In the genomic region with DNA sequence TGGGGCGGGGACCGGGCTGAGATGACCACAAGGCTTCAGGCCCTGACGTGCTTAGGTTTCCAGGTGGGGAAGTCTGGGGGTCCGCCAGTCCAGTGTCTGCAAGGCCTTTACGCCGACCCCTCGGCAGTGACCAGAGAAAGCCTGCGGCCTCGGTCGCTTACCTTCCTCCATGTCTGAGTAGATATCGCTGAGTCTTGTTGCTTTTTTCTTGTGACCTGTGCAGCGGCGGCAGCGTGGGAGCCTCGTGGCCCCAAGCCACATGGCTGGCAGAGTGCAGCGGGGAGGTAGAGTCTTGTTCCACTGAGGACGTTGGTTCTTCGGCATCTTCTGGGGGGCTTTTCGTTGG, we compare ENCODE assay signal across 8 cellular contexts. TPM values are rescaled to one million over a fixed set of nuclear protein-coding genes. Genes with fewer than 3 reads are reported as not detected.
DNase-seq lines count a peak whose midpoint lies in the region; ATAC-seq and TF ChIP-seq lines count a peak whose summit lies in the region.

No MANE protein-coding gene starts in this region.

- peak overlapping the region; percentile 95 for H3K4me2 ChIP-seq in fibroblast of lung (ENCODE audit: extremely low read depth, insufficient read depth, low read length)

- H3K4me1 Mint-ChIP-seq in T-helper 1 cell treated with Interleukin-12 subunit alpha and Interleukin-12 subunit beta and Interleukin-4 antibody, amounts not matched to agents 30 μg/mL and 1 μg/mL, for 36 hours (ENCODE audit: low read depth) = peaks cover 32% of the 10 kb centered on the region

- no peaks in the 10 kb centered on the region for H3K27me3 Mint-ChIP-seq in T-helper 1 cell treated with Interleukin-12 subunit alpha and Interleukin-12 subunit beta and Interleukin-4 antibody, amounts not matched to agents 30 μg/mL and 1 μg/mL, for 36 hours (ENCODE audit: low read depth)

- no peaks in the 10 kb centered on the region for H3K27me3 ChIP-seq in fibroblast of lung (ENCODE audit: control insufficient read depth, insufficient read depth, low read length)
- H3K27me3 ChIP-seq in rectal smooth muscle tissue (ENCODE audit: control insufficient read depth, insufficient read depth, low read length) = no peaks in the 10 kb centered on the region

- no peaks in the 10 kb centered on the region for H3K9me3 Mint-ChIP-seq in T-helper 1 cell treated with Interleukin-12 subunit alpha and Interleukin-12 subunit beta and Interleukin-4 antibody, amounts not matched to agents 30 μg/mL and 1 μg/mL, for 36 hours

- H3K36me3 Mint-ChIP-seq in T-helper 1 cell treated with Interleukin-12 subunit alpha and Interleukin-12 subunit beta and Interleukin-4 antibody, amounts not matched to agents 30 μg/mL and 1 μg/mL, for 36 hours (ENCODE audit: low read depth) = peaks cover 36% of the 10 kb centered on the region

- H3K9ac ChIP-seq in fibroblast of lung (ENCODE audit: insufficient read depth, low read length) (peak overlapping the region; percentile 90), rectal smooth muscle tissue (ENCODE audit: low read length) (peak overlapping the region; percentile 84)

- H3K79me2 ChIP-seq in fibroblast of lung (ENCODE audit: control insufficient read depth, insufficient read depth, low read length) = peaks cover 50% of the 10 kb centered on the region

- ATAC-seq in HG03196 (IDR thresholded peaks at IDR 0.05; ENCODE audit: unreplicated experiment) = peak; percentile 1

- H3K36me3 ChIP-seq in fibroblast of lung (ENCODE audit: control insufficient read depth, insufficient read depth, low read length) (peaks cover 24% of the 10 kb centered on the region), rectal smooth muscle tissue (ENCODE audit: control insufficient read depth, insufficient read depth, low read length) (peaks cover 16% of the 10 kb centered on the region)

- DNase-seq in T-helper 1 cell = no peak
- DNase-seq in activated CD4-positive, alpha-beta T cell treated with anti-CD3 and anti-CD28 coated beads, Interleukin-2, amount 50 U/mL, for 48 hours = peak; percentile 58 to 63
- DNase-seq in fibroblast of lung (ENCODE audit: low read depth in 2 of 2) = peak in 1 of 2 donors; percentile 24
- DNase-seq in NOMO-1 treated with DMSO at 0.1 percent for 48 hours (lab: John Stamatoyannopoulos, UW; ENCODE audit: unreplicated experiment) = no peak
- DNase-seq in DMS153 treated with DMSO at 0.1 percent for 48 hours (lab: John Stamatoyannopoulos, UW; ENCODE audit: unreplicated experiment) = no peak

- no peaks in the 10 kb centered on the region for H3K9me3 ChIP-seq in fibroblast of lung (ENCODE audit: control insufficient read depth, insufficient read depth, low read depth, low read length)

- H3K4me3 Mint-ChIP-seq in T-helper 1 cell treated with Interleukin-12 subunit alpha and Interleukin-12 subunit beta and Interleukin-4 antibody, amounts not matched to agents 30 μg/mL and 1 μg/mL, for 36 hours = peak overlapping the region; percentile 89

- H2AFZ ChIP-seq in fibroblast of lung (ENCODE audit: low read length) = peak overlapping the region; percentile 63

- peak overlapping the region; percentile 92 for H3K27ac Mint-ChIP-seq in T-helper 1 cell treated with Interleukin-12 subunit alpha and Interleukin-12 subunit beta and Interleukin-4 antibody, amounts not matched to agents 30 μg/mL and 1 μg/mL, for 36 hours

- H4K20me1 ChIP-seq in fibroblast of lung (ENCODE audit: control insufficient read depth, extremely low read depth, insufficient read depth, low read length) = no peaks in the 10 kb centered on the region

- H3K4me3 ChIP-seq in fibroblast of lung (replicated peaks in 1 of 4; ENCODE audit: control extremely low read depth in 1 of 4, insufficient read depth in 1 of 4, low read depth in 3 of 4, low read length in 4 of 4) = peak overlapping the region; percentile 79 to 100 (median 86)
- H3K4me3 ChIP-seq in rectal smooth muscle tissue (ENCODE audit: low read length) = peak overlapping the region; percentile 98

- TF ChIP-seq CTCF in fibroblast of lung (conservative IDR thresholded peaks at IDR 0.05 in 1 of 2, IDR thresholded peaks at IDR 0.05 in 1 of 2; ENCODE audit: low read depth in 1 of 2, low read length in 2 of 2) = no peak

- H3K27ac ChIP-seq in fibroblast of lung (ENCODE audit: insufficient read depth, low read length) (peak overlapping the region; percentile 96), rectal smooth muscle tissue (ENCODE audit: low read depth, low read length) (peak overlapping the region; percentile 86)

- peaks cover 7% of the 10 kb centered on the region for H3K4me1 ChIP-seq in fibroblast of lung (ENCODE audit: control insufficient read depth, extremely low read depth, insufficient read depth, low read length)
- peaks cover 12% of the 10 kb centered on the region for H3K4me1 ChIP-seq in rectal smooth muscle tissue (ENCODE audit: control insufficient read depth, insufficient read depth, low read length)

RNA-seq across cellular contexts. Expression of a gene that starts 0.3 kb away (rescaled TPM):
- 16.5 and 23.4 TPM in 2 replicates for total RNA-seq in fibroblast of lung
- polyA plus RNA-seq in fibroblast of lung = 64.7 and 105 TPM in 2 replicates
- 34.1 and 48.1 TPM in 2 replicates for polyA plus RNA-seq in fibroblast of lung (2012)
- 3.0 and 19.3 TPM in 2 replicates for polyA minus RNA-seq in fibroblast of lung (ENCODE audit: low replicate concordance)

RNA-seq across cellular contexts. Expression of a gene that starts 19.7 kb away (rescaled TPM):
- 9.9 and 10.0 TPM in 2 replicates for total RNA-seq in fibroblast of lung
- polyA plus RNA-seq in fibroblast of lung = 13.5 and 21.0 TPM in 2 replicates
- 22.5 and 29.0 TPM in 2 replicates for polyA plus RNA-seq in fibroblast of lung (2012)
- 129 and 156 TPM in 2 replicates for polyA minus RNA-seq in fibroblast of lung (ENCODE audit: low replicate concordance)

RNA-seq across cellular contexts. Expression of a gene that starts 32.4 kb away (rescaled TPM):
- 39.5 and 45.1 TPM in 2 replicates for total RNA-seq in fibroblast of lung
- polyA plus RNA-seq in fibroblast of lung = 41.6 and 50.6 TPM in 2 replicates
- 38.5 and 46.9 TPM in 2 replicates for polyA plus RNA-seq in fibroblast of lung (2012)
- polyA minus RNA-seq in fibroblast of lung (ENCODE audit: low replicate concordance) = 162 and 205 TPM in 2 replicates

Comparison
In these comparisons a context has a peak if more than half of its experiments do, and no peak if none do; other contexts are left out.
1. DNase-seq: peak in activated CD4-positive, alpha-beta T cell treated with anti-CD3 and anti-CD28 coated beads, Interleukin-2, amount 50 U/mL, for 48 hours (2 of 2); none in T-helper 1 cell (0 of 5), NOMO-1 treated with DMSO at 0.1 percent for 48 hours (single experiment) and DMS153 treated with DMSO at 0.1 percent for 48 hours (single experiment).